In genomic region chr11:23990346-23990745, GRCh38 we compare ENCODE assay signal across 27 cellular contexts.
DNase-seq lines count a peak whose midpoint lies in the region; ATAC-seq lines count a peak whose summit lies in the region.
"Had no signal": no experiment of that assay in that cellular context is flagged by ENCODE, and none has a peak within 500 bp of the region (broad histone marks: within the 10 kb centered on the region; RNA-seq: fewer than 3 reads in every experiment).

No MANE protein-coding gene starts in this region.

- DNase-seq in NCI-H345 (lab: John Stamatoyannopoulos, UW) = peak; percentile 43
- no peak for DNase-seq in NCI-H345 treated with DMSO at 0.1 percent for 48 hours (lab: John Stamatoyannopoulos, UW; ENCODE audit: unreplicated experiment)
- peak; percentile 88 for DNase-seq in adipocyte (ENCODE audit: low read depth)
- peak; percentile 54 for DNase-seq in iris pigment epithelial cell (ENCODE audit: low read depth)
- no peak for DNase-seq in NCI-H1417 treated with DMSO at 0.1 percent for 48 hours (lab: John Stamatoyannopoulos, UW)
- no peak for DNase-seq in SIG-M5 treated with dmso at 0.1 percent for 504 hours (lab: John Stamatoyannopoulos, UW; ENCODE audit: unreplicated experiment)
- no peak for DNase-seq in left lobe of liver (ENCODE audit: low spot score)
- no peak for DNase-seq in left colon
- DNase-seq: 8988T; activated CD4-positive, alpha-beta T cell treated with anti-CD3 and anti-CD28 coated beads, Interleukin-2, amount 10 ng/mL, durations not matched to agents 7 days and 5 days; activated naive CD4-positive, alpha-beta T cell; activated T-cell treated with anti-CD3 and anti-CD28 coated beads, Interleukin-2, amount 50 U/mL, for 48 hours; adrenal gland; AML-193; body of pancreas; CD4-positive, alpha-beta T cell; cerebellar nuclear complex; DMS 273 treated with DMSO at 0.1 percent for 48 hours; H7; sigmoid colon; stimulated activated CD4-positive, alpha-beta T cell treated with anti-CD3 and anti-CD28 coated beads, Interleukin-15, amount 100 ng/mL, for 24 hours; stimulated activated naive B cell treated with anti-CD40 and anti-IgM and Interleukin-4, amounts not matched to agents 10 μg/mL and 1 μg/mL and 100 μg/mL, for 72 hours; T1000 had no signal

- ATAC-seq in left lobe of liver (no peak), left colon (no peak)
- ATAC-seq: body of pancreas; foreskin keratinocyte; stimulated activated naive B cell treated with anti-CD40 and anti-IgM and Interleukin-4, amounts not matched to agents 10 μg/mL and 1 μg/mL and 100 μg/mL, for 72 hours; WTC11 had no signal

- intact Hi-C loops in left colon (cut with DNase I, micrococcal nuclease) = no loop called here

- H3K4me1 ChIP-seq in adipocyte (ENCODE audit: control insufficient read depth, insufficient read depth, low read length) = no peaks in the 10 kb centered on the region
- H3K4me1 ChIP-seq: adrenal gland, body of pancreas, foreskin keratinocyte, prostate gland, suprapubic skin had no signal

- peaks cover 2% of the 10 kb centered on the region for H3K9me3 ChIP-seq in adipocyte (ENCODE audit: control insufficient read depth, low read length)
- H3K9me3 ChIP-seq: adrenal gland, body of pancreas, prostate gland, sigmoid colon, suprapubic skin had no signal

- no peak overlapping the region for H3K4me3 ChIP-seq in adipocyte (ENCODE audit: low read length)
- H3K4me3 ChIP-seq: adrenal gland, body of pancreas, prostate gland, sigmoid colon, suprapubic skin had no signal

- no peaks in the 10 kb centered on the region for H3K36me3 ChIP-seq in adipocyte (ENCODE audit: control insufficient read depth, insufficient read depth, low read length, severe bottlenecking)
- H3K36me3 ChIP-seq: adrenal gland, prostate gland, sigmoid colon, suprapubic skin had no signal

- no peaks in the 10 kb centered on the region for H3K27me3 ChIP-seq in adipocyte (replicated peaks; ENCODE audit: control insufficient read depth, insufficient read depth, low read length)
- H3K27me3 ChIP-seq: adrenal gland, body of pancreas, foreskin keratinocyte, sigmoid colon, suprapubic skin had no signal

- H3K9ac ChIP-seq in adipocyte (ENCODE audit: low read length) = no peak overlapping the region

Comparison
In these comparisons a context has a peak if more than half of its experiments do, and no peak if none do; other contexts are left out.
1. DNase-seq: peak in NCI-H345 (single experiment), adipocyte (single experiment) and iris pigment epithelial cell (single experiment); none in NCI-H345 treated with DMSO at 0.1 percent for 48 hours (single experiment), NCI-H1417 treated with DMSO at 0.1 percent for 48 hours (single experiment), SIG-M5 treated with dmso at 0.1 percent for 504 hours (single experiment), left lobe of liver (single experiment) and left colon (0 of 2).